8 cellular contexts compared by ENCODE assay signal in genomic region chr1:175527773-175528172, GRCh38.
"Had no signal": no experiment of that assay in that cellular context is flagged by ENCODE, and none has a peak within 500 bp of the region (broad histone marks: within the 10 kb centered on the region; RNA-seq: fewer than 3 reads in every experiment).

No MANE protein-coding gene starts in this region.

- H3K9me3 ChIP-seq: HAP-1 had no signal

- H3K9ac ChIP-seq: GM23248 had no signal

- H2AFZ ChIP-seq: GM23248 had no signal

- FAIRE-seq: HepG2 had no signal

- H3K4me3 ChIP-seq: GM23248, HAP-1 had no signal

- ATAC-seq: HCT116, HepG2 had no signal

- H3K27ac ChIP-seq: GM23248, HL-60 had no signal

- H3K4me1 ChIP-seq: HAP-1 had no signal

- H3K36me3 ChIP-seq: HAP-1 had no signal

- DNase-seq: GM23248, GOT3, H7, HFFc6 had no signal
